8 cellular contexts compared by ENCODE assay signal in genomic region chr11:130124096-130124495, GRCh38. TPM values are rescaled to one million over a fixed set of nuclear protein-coding genes. Genes with fewer than 3 reads are reported as not detected.
DNase-seq lines count a peak whose midpoint lies in the region; ATAC-seq and TF ChIP-seq lines count a peak whose summit lies in the region.

No MANE protein-coding gene starts in this region.

- H3K4me3 ChIP-seq in spleen = peak overlapping the region in 1 of 8 donors; percentile 4
- no peak overlapping the region for H3K4me3 ChIP-seq in HAP-1

- no peak overlapping the region for H3T11ph ChIP-seq in H9 (ENCODE audit: low read length)

- H3K18ac ChIP-seq in H9 (ENCODE audit: insufficient read length, low read depth, low read length) = no peak overlapping the region

- DNase-seq in H9 (no peak), UCSD-AML1 (lab: John Stamatoyannopoulos, UW; ENCODE audit: unreplicated experiment) (peak; percentile 18), cardiac septum (ENCODE audit: low spot score) (peak; percentile 89), spleen (peak; percentile 90), HAP-1 (ENCODE audit: low spot score in 2 of 2) (no peak), DMS79 (lab: John Stamatoyannopoulos, UW) (no peak), NCI-H446 treated with DMSO at 0.1 percent for 48 hours (lab: John Stamatoyannopoulos, UW) (no peak)

- no peak for TF ChIP-seq POLR2A in spleen (IDR thresholded peaks at IDR 0.05)

- H4K5ac ChIP-seq in H9 (ENCODE audit: insufficient read length, low read depth, low read length) = no peak overlapping the region

- no peak overlapping the region for H2BK15ac ChIP-seq in H9 (ENCODE audit: low read depth, low read length)

- H3K9me3 ChIP-seq in H9 (ENCODE audit: control insufficient read depth, low read depth, low read length) (no peaks in the 10 kb centered on the region), spleen (no peaks in the 10 kb centered on the region), HAP-1 (no peaks in the 10 kb centered on the region)

- no peak overlapping the region for H3K14ac ChIP-seq in H9 (ENCODE audit: insufficient read depth, low read length)

- H3K4me1 ChIP-seq in H9 (ENCODE audit: insufficient read depth, low read length) (no peaks in the 10 kb centered on the region), spleen (peaks cover 24 to 77% (median 50%) of the 10 kb centered on the region in 6 donors), HAP-1 (no peaks in the 10 kb centered on the region)

- H3K27ac ChIP-seq in H9 (ENCODE audit: insufficient read length, low read depth, low read length) = no peak overlapping the region
- peak overlapping the region in 7 of 8 donors; percentile 61 to 86 (median 82) for H3K27ac ChIP-seq in spleen

- no peaks in the 10 kb centered on the region for H3K27me3 ChIP-seq in H9 (ENCODE audit: insufficient read depth, low read length)
- no peaks in the 10 kb centered on the region for H3K27me3 ChIP-seq in spleen (replicated peaks in 1 of 7)
- no peaks in the 10 kb centered on the region for H3K27me3 ChIP-seq in HAP-1 (ENCODE audit: low read depth)

- H2BK120ac ChIP-seq in H9 (ENCODE audit: low read depth, low read length, poor library complexity, severe bottlenecking) = no peak overlapping the region

- peak overlapping the region in 2 of 3 experiments; percentile 12 to 90; a peak in 4 of 7 replicates for H3K27ac Mint-ChIP-seq in H9

- H3K4me2 ChIP-seq in H9 (ENCODE audit: insufficient read depth, insufficient read length, low read length) = no peak overlapping the region

- no peaks in the 10 kb centered on the region for H3K23me2 ChIP-seq in H9 (ENCODE audit: insufficient read length, low read depth, low read length, poor library complexity, severe bottlenecking)

- H3K79me1 ChIP-seq in H9 (ENCODE audit: insufficient read depth, low read depth, low read length, poor library complexity, severe bottlenecking) = peaks cover 2% of the 10 kb centered on the region

- no peak overlapping the region for H4K8ac ChIP-seq in H9 (replicated peaks; ENCODE audit: insufficient read length, low read depth, low read length)

- no peak overlapping the region for H3K56ac ChIP-seq in H9 (ENCODE audit: insufficient read length, low read depth, low read length)

- H3K79me2 ChIP-seq in H9 (ENCODE audit: insufficient read depth, low read length) = no peaks in the 10 kb centered on the region

- in situ Hi-C loops in HAP-1 (cut with MboI; ENCODE audit: low sequenced_read_pairs) = no loop called here

- no peak overlapping the region for H2BK5ac ChIP-seq in H9 (ENCODE audit: insufficient read length, low read length)

- H3K4me1 Mint-ChIP-seq in H9 = peaks cover 2 to 3% of the 10 kb centered on the region in 2 experiments; a peak in 1 of 4 replicates

- H2BK20ac ChIP-seq in H9 (ENCODE audit: low read depth, low read length, poor library complexity, severe bottlenecking) = no peak overlapping the region

- H3K36me3 ChIP-seq in spleen = peaks cover 3 to 75% (median 41%) of the 10 kb centered on the region in 6 donors
- H3K36me3 ChIP-seq in HAP-1 (replicated peaks) = peaks cover 80% of the 10 kb centered on the region

- no peak overlapping the region for H3K4me3 Mint-ChIP-seq in H9

- no peak overlapping the region for H4K91ac ChIP-seq in H9 (ENCODE audit: insufficient read length, low read depth, low read length)

- H2AK5ac ChIP-seq in H9 (ENCODE audit: insufficient read length, low read length) = no peak overlapping the region

- no peak overlapping the region for H2AFZ ChIP-seq in H9 (ENCODE audit: low read length)

- peaks cover 63 to 76% (median 76%) of the 10 kb centered on the region in 3 experiments; a peak in 6 of 7 replicates for H3K36me3 Mint-ChIP-seq in H9 (ENCODE audit: insufficient read depth in 1 of 3, low read depth in 3 of 3)

- H3K9me3 Mint-ChIP-seq in H9 = no peaks in the 10 kb centered on the region

- intact Hi-C loops in cardiac septum (cut with DNase I) (no loop called here), spleen (cut with DNase I; ENCODE audit: low total_unique reads) (loop anchor here (10.0 kb wide), 1 partner anchor 49 kb away; no protein-coding TSS in a partner anchor)

- H2BK12ac ChIP-seq in H9 (ENCODE audit: insufficient read length, low read depth, low read length) = no peak overlapping the region

- no peak overlapping the region for H3K23ac ChIP-seq in H9 (ENCODE audit: insufficient read length, low read depth, low read length)

- TF ChIP-seq CTCF in H9 (conservative IDR thresholded peaks at IDR 0.05) = no peak
- TF ChIP-seq CTCF in spleen (IDR thresholded peaks at IDR 0.05 in 8 of 11, conservative IDR thresholded peaks at IDR 0.05 in 3 of 11) = peak in 1 of 11 experiments; percentile 18

- H3K4ac ChIP-seq in H9 (ENCODE audit: low read depth, low read length) = no peak overlapping the region

- no peaks in the 10 kb centered on the region for H3K27me3 Mint-ChIP-seq in H9 (ENCODE audit: low read depth)

- peaks cover under 1% of the 10 kb centered on the region for H4K20me1 ChIP-seq in H9 (ENCODE audit: control insufficient read depth, insufficient read depth, insufficient read length)

- no peak overlapping the region for H3K9ac ChIP-seq in H9 (ENCODE audit: extremely low read depth, insufficient read length, low read length)

- no CpG with 5 or more reads among the region's 4 CpGs for WGBS in H9 (ENCODE audit: extremely low coverage, insufficient read length, low lambda C conversion rate)
- WGBS in spleen, 5 donors = 25 to 50% (median 40%) methylated on average over 4 of the region's 4 CpGs

- no peak for ATAC-seq in HG03460 (IDR thresholded peaks at IDR 0.05; ENCODE audit: unreplicated experiment)

RNA-seq across cellular contexts. Expression of gene ST14, which starts 35.5 kb away (rescaled TPM):
- 22.4 and 22.9 TPM in 2 replicates for total RNA-seq in H9 (2021)
- 0.65 TPM for total RNA-seq in cardiac septum
- 10 to 100 TPM in 6 of 7 donors, 1 to 10 TPM in 1; 7.1 to 20.2 (median 12.5) TPM for total RNA-seq in spleen
- 10 to 100 TPM; 10.7 to 25.9 (median 12.5) TPM for polyA plus RNA-seq in spleen

RNA-seq across cellular contexts. Expression of gene APLP2, which starts 54.4 kb away (rescaled TPM):
- total RNA-seq in H9 (2021) (323 and 328 TPM in 2 replicates), cardiac septum (318 TPM), spleen (100 to 1,000 TPM; 140 to 248 (median 183) TPM)
- 10 to 100 TPM; 47.4 to 59.5 (median 50.2) TPM for polyA plus RNA-seq in spleen

Comparison
In these comparisons a context has a peak if more than half of its experiments do, and no peak if none do; other contexts are left out.
1. DNase-seq: peak in UCSD-AML1 (single experiment), cardiac septum (single experiment) and spleen (single experiment); none in H9 (single experiment), HAP-1 (0 of 2), DMS79 (single experiment) and NCI-H446 treated with DMSO at 0.1 percent for 48 hours (single experiment).